32 cellular contexts compared by ENCODE assay signal in genomic region chr2:9006368-9006767, GRCh38.
"Had no signal": no experiment of that assay in that cellular context is flagged by ENCODE, and none has a peak within 500 bp of the region (broad histone marks: within the 10 kb centered on the region; RNA-seq: fewer than 3 reads in every experiment).

No MANE protein-coding gene starts in this region.

- H3K27me3 Mint-ChIP-seq: activated naive CD4-positive, alpha-beta T cell treated with anti-CD3 and anti-CD28 coated beads, Interleukin-2, amount 50 U/mL, for 24 hours had no signal

- H3K4me3 ChIP-seq: ascending aorta had no signal

- H3K27ac Mint-ChIP-seq: activated B cell treated with CpG ODN at 0.5 μM for 24 hours; activated CD4-positive, alpha-beta memory T cell treated with anti-CD3 and anti-CD28 coated beads for 36 hours; activated CD4-positive, alpha-beta T cell treated with anti-CD3 and anti-CD28 coated beads, Interleukin-2, amount 10 ng/mL, durations not matched to agents 24 days and 14 days; activated CD8-positive, alpha-beta T cell treated with anti-CD3 and anti-CD28 coated beads for 36 hours; activated naive CD4-positive, alpha-beta T cell treated with anti-CD3 and anti-CD28 coated beads, Interleukin-2, amount 10 ng/mL, durations not matched to agents 7 days and 5 days; activated naive CD4-positive, alpha-beta T cell treated with anti-CD3 and anti-CD28 coated beads, Interleukin-2, amount 50 U/mL, for 24 hours; activated naive CD8-positive, alpha-beta T cell; activated naive CD8-positive, alpha-beta T cell treated with anti-CD3 and anti-CD28 coated beads, Interleukin-2, amount 10 ng/mL, durations not matched to agents 7 days and 5 days; activated naive CD8-positive, alpha-beta T cell treated with anti-CD3 and anti-CD28 coated beads, Interleukin-2, amount 50 U/mL, for 24 hours; activated T-cell treated with anti-CD3 and anti-CD28 coated beads, Interleukin-2, amount 50 U/mL, for 72 hours; activated T-helper 1 cell treated with anti-CD3 and anti-CD28 coated beads, Interleukin-12 subunit alpha, Interleukin-12 subunit beta, Interleukin-2, Interleukin-4 antibody, amounts not matched to agents 30 ng/mL and 10 ng/mL and 1 ng/mL, durations not matched to agents 14 hours and 24 hours and 36 hours; activated T-helper 17 cell treated with anti-CD3 and anti-CD28 coated beads, Interleukin-2, amount 50 U/mL, for 72 hours; T-helper 17 cell; T-helper 2 cell treated with Interferon-gamma antibody and Interleukin-4, amounts not matched to agents 5 μg/mL and 100 μg/mL, for 36 hours had no signal

- FAIRE-seq: TTC549 had no signal

- H3K9me3 Mint-ChIP-seq: activated B cell treated with CpG ODN at 0.5 μM for 24 hours; activated CD4-positive, alpha-beta memory T cell treated with anti-CD3 and anti-CD28 coated beads for 36 hours; activated CD8-positive, alpha-beta T cell treated with anti-CD3 and anti-CD28 coated beads for 36 hours; activated naive CD4-positive, alpha-beta T cell treated with anti-CD3 and anti-CD28 coated beads, Interleukin-2, amount 10 ng/mL, durations not matched to agents 7 days and 5 days; activated naive CD4-positive, alpha-beta T cell treated with anti-CD3 and anti-CD28 coated beads, Interleukin-2, amount 50 U/mL, for 24 hours; activated naive CD8-positive, alpha-beta T cell treated with anti-CD3 and anti-CD28 coated beads, Interleukin-2, amount 10 ng/mL, durations not matched to agents 7 days and 5 days; activated naive CD8-positive, alpha-beta T cell treated with anti-CD3 and anti-CD28 coated beads, Interleukin-2, amount 50 U/mL, for 24 hours; activated T-cell treated with anti-CD3 and anti-CD28 coated beads, Interleukin-2, amount 50 U/mL, for 4 hours; activated T-cell treated with anti-CD3 and anti-CD28 coated beads, Interleukin-2, amount 50 U/mL, for 72 hours; activated T-helper 1 cell treated with anti-CD3 and anti-CD28 coated beads, Interleukin-12 subunit alpha, Interleukin-12 subunit beta, Interleukin-2, Interleukin-4 antibody, amounts not matched to agents 30 ng/mL and 10 ng/mL and 1 ng/mL, durations not matched to agents 14 hours and 24 hours and 36 hours; activated T-helper 17 cell treated with anti-CD3 and anti-CD28 coated beads, Interleukin-2, amount 50 U/mL, for 72 hours; brain; T-cell; T-helper 2 cell treated with Interferon-gamma antibody and Interleukin-4, amounts not matched to agents 5 μg/mL and 100 μg/mL, for 36 hours had no signal

- H3K36me3 Mint-ChIP-seq: activated CD4-positive, alpha-beta memory T cell treated with anti-CD3 and anti-CD28 coated beads for 36 hours; activated naive CD4-positive, alpha-beta T cell treated with anti-CD3 and anti-CD28 coated beads, Interleukin-2, amount 10 ng/mL, durations not matched to agents 7 days and 5 days; activated naive CD4-positive, alpha-beta T cell treated with anti-CD3 and anti-CD28 coated beads, Interleukin-2, amount 50 U/mL, for 24 hours; activated naive CD8-positive, alpha-beta T cell; activated naive CD8-positive, alpha-beta T cell treated with anti-CD3 and anti-CD28 coated beads, Interleukin-2, amount 10 ng/mL, durations not matched to agents 7 days and 5 days; T-cell had no signal

- H3K4me3 Mint-ChIP-seq: activated B cell treated with CpG ODN at 0.5 μM for 24 hours; activated CD4-positive, alpha-beta memory T cell treated with anti-CD3 and anti-CD28 coated beads for 36 hours; activated CD4-positive, alpha-beta T cell treated with anti-CD3 and anti-CD28 coated beads, Interleukin-2, amount 10 ng/mL, durations not matched to agents 24 days and 14 days; activated CD8-positive, alpha-beta T cell treated with anti-CD3 and anti-CD28 coated beads for 36 hours; activated naive CD4-positive, alpha-beta T cell treated with anti-CD3 and anti-CD28 coated beads, Interleukin-2, amount 10 ng/mL, durations not matched to agents 7 days and 5 days; activated naive CD4-positive, alpha-beta T cell treated with anti-CD3 and anti-CD28 coated beads, Interleukin-2, amount 50 U/mL, for 24 hours; activated naive CD8-positive, alpha-beta T cell; activated naive CD8-positive, alpha-beta T cell treated with anti-CD3 and anti-CD28 coated beads, Interleukin-2, amount 10 ng/mL, durations not matched to agents 7 days and 5 days; activated naive CD8-positive, alpha-beta T cell treated with anti-CD3 and anti-CD28 coated beads, Interleukin-2, amount 50 U/mL, for 24 hours; activated T-cell treated with anti-CD3 and anti-CD28 coated beads, Interleukin-2, amount 50 U/mL, for 4 hours; activated T-cell treated with anti-CD3 and anti-CD28 coated beads, Interleukin-2, amount 50 U/mL, for 72 hours; activated T-helper 1 cell treated with anti-CD3 and anti-CD28 coated beads, Interleukin-12 subunit alpha, Interleukin-12 subunit beta, Interleukin-2, Interleukin-4 antibody, amounts not matched to agents 30 ng/mL and 10 ng/mL and 1 ng/mL, durations not matched to agents 14 hours and 24 hours and 36 hours; activated T-helper 17 cell treated with anti-CD3 and anti-CD28 coated beads, Interleukin-2, amount 50 U/mL, for 72 hours; T-cell; T-helper 17 cell; T-helper 2 cell treated with Interferon-gamma antibody and Interleukin-4, amounts not matched to agents 5 μg/mL and 100 μg/mL, for 36 hours had no signal

- H3K9me3 ChIP-seq: ascending aorta had no signal

- H3K27ac ChIP-seq: ascending aorta had no signal

- H3K4me1 Mint-ChIP-seq: activated T-helper 17 cell treated with anti-CD3 and anti-CD28 coated beads, Interleukin-2, amount 50 U/mL, for 72 hours had no signal

- DNase-seq: activated B cell treated with CpG ODN at 0.5 μM for 24 hours; activated CD4-positive, alpha-beta memory T cell treated with anti-CD3 and anti-CD28 coated beads for 36 hours; activated CD4-positive, alpha-beta T cell treated with anti-CD3 and anti-CD28 coated beads for 4 hours; activated CD4-positive, alpha-beta T cell treated with anti-CD3 and anti-CD28 coated beads, Interleukin-2, amount 10 ng/mL, durations not matched to agents 24 days and 14 days; activated CD4-positive, alpha-beta T cell treated with anti-CD3 and anti-CD28 coated beads, Interleukin-2, amount 50 U/mL, for 1 hour; activated CD4-positive, alpha-beta T cell treated with anti-CD3 and anti-CD28 coated beads, Interleukin-2, amount 50 U/mL, for 4 hours; activated CD4-positive, CD25-positive, alpha-beta regulatory T cell treated with anti-CD3 and anti-CD28 coated beads, Interleukin-2, amount 50 U/mL, for 72 hours; activated CD8-positive, alpha-beta memory T cell treated with anti-CD3 and anti-CD28 coated beads, Interleukin-2, amount 50 U/mL, for 4 hours; activated CD8-positive, alpha-beta T cell treated with anti-CD3 and anti-CD28 coated beads for 36 hours; activated effector memory CD4-positive, alpha-beta T cell treated with anti-CD3 and anti-CD28 coated beads, Interleukin-2, amount 50 U/mL, for 16 hours; activated naive CD4-positive, alpha-beta T cell treated with anti-CD3 and anti-CD28 coated beads, Interleukin-2, amount 10 ng/mL, durations not matched to agents 7 days and 5 days; activated naive CD4-positive, alpha-beta T cell treated with Interleukin-2 at 50 U/mL for 16 hours; activated naive CD8-positive, alpha-beta T cell treated with anti-CD3 and anti-CD28 coated beads, Interleukin-2, amount 10 ng/mL, durations not matched to agents 7 days and 5 days; activated naive CD8-positive, alpha-beta T cell treated with anti-CD3 and anti-CD28 coated beads, Interleukin-2, amount 50 U/mL, for 24 hours; activated T-cell treated with anti-CD3 and anti-CD28 coated beads for 4 hours; activated T-cell treated with anti-CD3 and anti-CD28 coated beads, Interleukin-2, amount 50 U/mL, for 1 hour; activated T-cell treated with anti-CD3 and anti-CD28 coated beads, Interleukin-2, amount 50 U/mL, for 4 hours; activated T-cell treated with anti-CD3 and anti-CD28 coated beads, Interleukin-2, amount 50 U/mL, for 72 hours; amygdala; anterior cingulate cortex; central memory CD4-positive, alpha-beta T cell; T-cell; T-helper 17 cell; T-helper 9 cell had no signal

- H3K36me3 ChIP-seq: ascending aorta had no signal

- H3K27me3 ChIP-seq: ascending aorta had no signal

- ATAC-seq: activated CD8-positive, alpha-beta T cell treated with anti-CD3 and anti-CD28 coated beads for 36 hours; activated naive CD8-positive, alpha-beta T cell treated with anti-CD3 and anti-CD28 coated beads, Interleukin-2, amount 50 U/mL, for 24 hours; activated T-cell treated with anti-CD3 and anti-CD28 coated beads, Interleukin-2, amount 50 U/mL, for 4 hours; activated T-cell treated with anti-CD3 and anti-CD28 coated beads, Interleukin-2, amount 50 U/mL, for 72 hours; activated T-helper 17 cell treated with anti-CD3 and anti-CD28 coated beads, Interleukin-2, amount 50 U/mL, for 72 hours; T-cell; T-helper 17 cell had no signal
